Comparison of ENCODE assay signal across 25 cellular contexts in genomic region chr7:138173548-138173947, GRCh38.
"Had no signal": no experiment of that assay in that cellular context is flagged by ENCODE, and none has a peak within 500 bp of the region (broad histone marks: within the 10 kb centered on the region; RNA-seq: fewer than 3 reads in every experiment).

No MANE protein-coding gene starts in this region.

- H3K4me3 ChIP-seq: esophagus muscularis mucosa, gastrocnemius medialis, heart right ventricle, mucosa of descending colon, prostate gland, spleen, stomach, thoracic aorta, transverse colon had no signal

- DNase-seq: effector memory CD8-positive, alpha-beta T cell; gastrocnemius medialis; heart right ventricle; hypothalamus; kidney glomerular epithelial cell; mammary epithelial cell; mucosa of descending colon; natural killer cell; retina; spleen; stimulated activated CD4-positive, alpha-beta T cell treated with anti-CD3 and anti-CD28 coated beads, Interleukin-15, amount 100 ng/mL, for 24 hours; stimulated activated CD4-positive, alpha-beta T cell treated with anti-CD3 and anti-CD28 coated beads, Interleukin-1b, Interleukin-23, amount 100 ng/mL, for 48 hours; stimulated activated CD4-positive, alpha-beta T cell treated with anti-CD3 and anti-CD28 coated beads, Interleukin-4, amount 100 ng/mL, for 24 hours; stomach; substantia nigra; transverse colon had no signal

- H3K27me3 ChIP-seq: esophagus muscularis mucosa, gastrocnemius medialis, spleen, stomach, transverse colon had no signal

- ATAC-seq: effector memory CD8-positive, alpha-beta T cell; gastrocnemius medialis; heart right ventricle; mucosa of descending colon; natural killer cell; sciatic nerve; stimulated activated memory B cell treated with anti-CD40 and anti-IgM and Interleukin-4, amounts not matched to agents 10 μg/mL and 1 μg/mL and 100 μg/mL, for 72 hours had no signal

- H3K36me3 Mint-ChIP-seq: natural killer cell; stimulated activated memory B cell treated with anti-CD40 and anti-IgM and Interleukin-4, amounts not matched to agents 10 μg/mL and 1 μg/mL and 100 μg/mL, for 72 hours had no signal

- H3K36me3 ChIP-seq: esophagus muscularis mucosa, gastrocnemius medialis, heart right ventricle, prostate gland, spleen, stomach, thoracic aorta, transverse colon had no signal

- H3K27ac Mint-ChIP-seq: dendritic cell treated with granulocyte-macrophage colony-stimulating factor and Interleukin-4, amounts not matched to agents 40 ng/mL and 50 ng/mL, for 4 days; effector memory CD8-positive, alpha-beta T cell; natural killer cell; stimulated activated memory B cell treated with anti-CD40 and anti-IgM and Interleukin-4, amounts not matched to agents 10 μg/mL and 1 μg/mL and 100 μg/mL, for 72 hours had no signal

- H3K27me3 Mint-ChIP-seq: dendritic cell treated with granulocyte-macrophage colony-stimulating factor and Interleukin-4, amounts not matched to agents 40 ng/mL and 50 ng/mL, for 4 days had no signal

- H3K4me1 ChIP-seq: esophagus muscularis mucosa, gastrocnemius medialis, parathyroid adenoma, prostate gland, spleen, stomach, transverse colon had no signal

- H3K4me1 Mint-ChIP-seq: natural killer cell; stimulated activated memory B cell treated with anti-CD40 and anti-IgM and Interleukin-4, amounts not matched to agents 10 μg/mL and 1 μg/mL and 100 μg/mL, for 72 hours had no signal

- H3K4me3 Mint-ChIP-seq: dendritic cell treated with granulocyte-macrophage colony-stimulating factor and Interleukin-4, amounts not matched to agents 40 ng/mL and 50 ng/mL, for 4 days; effector memory CD8-positive, alpha-beta T cell; natural killer cell; neural crest cell; stimulated activated memory B cell treated with anti-CD40 and anti-IgM and Interleukin-4, amounts not matched to agents 10 μg/mL and 1 μg/mL and 100 μg/mL, for 72 hours had no signal

- H3K27ac ChIP-seq: epithelial cell of prostate, esophagus muscularis mucosa, gastrocnemius medialis, heart right ventricle, parathyroid adenoma, prostate gland, spleen, stomach, thoracic aorta, transverse colon had no signal

- H3K9me3 Mint-ChIP-seq: effector memory CD8-positive, alpha-beta T cell had no signal

- H3K9me3 ChIP-seq: mucosa of descending colon, prostate gland, thoracic aorta had no signal
